8 cellular contexts compared by ENCODE assay signal in genomic region chr6:106360989-106361430, GRCh38.
DNase-seq lines count a peak whose midpoint lies in the region; ATAC-seq and TF ChIP-seq lines count a peak whose summit lies in the region.

No MANE protein-coding gene starts in this region.

- ATAC-seq in GM21723 (IDR thresholded peaks at IDR 0.05; ENCODE audit: unreplicated experiment) (peak; percentile 43), GM19397 (IDR thresholded peaks at IDR 0.05; ENCODE audit: unreplicated experiment) (no peak), HG02938 (IDR thresholded peaks at IDR 0.05; ENCODE audit: unreplicated experiment) (no peak)

- H3K4me3 ChIP-seq in astrocyte of the cerebellum (ENCODE audit: low read depth, low read length), result peak overlapping the region; percentile 46

- in situ Hi-C loops in astrocyte of the cerebellum (cut with HindIII; ENCODE audit: low sequenced_read_pairs), result no loop called here

- TF ChIP-seq CTCF in astrocyte of the cerebellum (IDR thresholded peaks at IDR 0.05; ENCODE audit: low read depth, low read length, missing control alignments), result no peak

- DNase-seq in CD1c-positive myeloid dendritic cell (ENCODE audit: extremely low spot score) (peak; percentile 78), NCI-H774 (lab: John Stamatoyannopoulos, UW) (peak; percentile 73), astrocyte of the cerebellum (ENCODE audit: low read depth) (no peak), kidney tubule cell (ENCODE audit: low spot score) (peak; percentile 30)
- DNase-seq in stimulated activated CD8-positive, alpha-beta memory T cell treated with anti-CD3 and anti-CD28 coated beads, Interleukin-4, amount 100 ng/mL, for 48 hours, result peak; percentile 60
